1 cellular context compared by ENCODE assay signal in the genomic region with DNA sequence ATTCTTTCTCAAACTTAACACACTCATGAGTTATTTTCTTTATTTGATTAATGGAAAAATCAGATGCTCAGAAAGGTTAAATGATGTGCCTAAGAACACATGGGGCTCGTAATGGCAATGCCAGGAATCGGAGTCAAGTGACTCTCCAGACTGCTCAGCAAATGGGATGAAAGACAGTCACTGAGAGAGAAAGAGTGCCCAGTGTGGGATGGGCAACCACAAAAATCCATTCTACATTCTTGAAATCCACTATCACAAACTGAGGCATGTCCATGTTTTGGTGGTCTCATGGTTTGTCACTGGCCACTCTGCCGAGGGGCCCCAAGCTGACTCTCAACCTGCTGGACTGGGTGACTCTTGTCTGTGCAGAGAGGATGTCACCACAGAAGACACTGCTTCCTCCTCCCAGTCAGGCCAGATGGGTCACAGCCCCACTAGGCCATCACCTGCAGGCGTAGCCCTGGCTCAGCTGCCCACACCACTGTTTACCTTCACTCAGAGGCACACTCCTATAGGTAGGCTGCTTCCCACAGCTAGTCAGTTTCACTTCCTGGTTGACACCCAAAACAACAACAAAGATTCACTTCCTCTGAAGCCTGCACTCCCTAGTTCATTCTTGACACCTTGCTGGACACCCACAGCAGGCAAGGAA.
TF ChIP-seq lines count a peak whose summit lies in the region.

No MANE protein-coding gene starts in this region.

TF ChIP-seq in GM12878, 131 proteins besides CTCF, POLR2A, EP300 and RAD21 (continued from another document and continues in another):
- TF ChIP-seq RFX5 (IDR thresholded peaks at IDR 0.05; ENCODE audit: low read depth, low read length) = no peak
- TF ChIP-seq WRNIP1 (IDR thresholded peaks at IDR 0.05; ENCODE audit: borderline replicate concordance, low read depth, low read length) = no peak
- peak; percentile 70; the same call in 1 of the 2 replicates for TF ChIP-seq HDGF (IDR thresholded peaks at IDR 0.05)
- TF ChIP-seq ZNF384 (IDR thresholded peaks at IDR 0.05; ENCODE audit: borderline replicate concordance, low read depth, low read length) = no peak
- no peak for TF ChIP-seq SUPT20H (IDR thresholded peaks at IDR 0.05; ENCODE audit: borderline replicate concordance, control insufficient read depth, low read depth, low read length)
- no peak for TF ChIP-seq CBX5 (IDR thresholded peaks at IDR 0.05; ENCODE audit: low read depth)
- no peak for TF ChIP-seq MAX (IDR thresholded peaks at IDR 0.05; ENCODE audit: low read depth, low read length)
- 0 out of 2 replicates have a peak, but pooled peaks have one; percentile 19 for TF ChIP-seq ZNF217 (IDR thresholded peaks at IDR 0.05)
- no peak for TF ChIP-seq JUND (IDR thresholded peaks at IDR 0.05; ENCODE audit: low read depth, low read length)
- no peak for TF ChIP-seq TCF3 (IDR thresholded peaks at IDR 0.05; ENCODE audit: borderline replicate concordance, insufficient read depth, low read depth, low read length)
- peak; percentile 37; the same call in 1 of the 2 replicates for TF ChIP-seq DPF2 (IDR thresholded peaks at IDR 0.05)
- TF ChIP-seq IKZF2 (IDR thresholded peaks at IDR 0.05) = peak in 1 of 2 experiments; percentile 53; a peak in 2 of 4 replicates
- TF ChIP-seq NR2C2 (IDR thresholded peaks at IDR 0.05; ENCODE audit: borderline replicate concordance, control insufficient read depth, insufficient read length, low read depth) = no peak
- no peak for TF ChIP-seq E4F1 (IDR thresholded peaks at IDR 0.05; ENCODE audit: borderline replicate concordance, partially characterized antibody)
- no peak for TF ChIP-seq PAX8 (IDR thresholded peaks at IDR 0.05)
- TF ChIP-seq NBN (IDR thresholded peaks at IDR 0.05) = 0 out of 2 replicates have a peak, but pooled peaks have one; percentile 38
- no peak for TF ChIP-seq POU2F2 (IDR thresholded peaks at IDR 0.05; ENCODE audit: borderline replicate concordance, low read depth, low read length)
- no peak for TF ChIP-seq EZH2 (IDR thresholded peaks at IDR 0.05; ENCODE audit: borderline replicate concordance, control insufficient read depth, low read depth, low read length)
- TF ChIP-seq, protein P1, sequence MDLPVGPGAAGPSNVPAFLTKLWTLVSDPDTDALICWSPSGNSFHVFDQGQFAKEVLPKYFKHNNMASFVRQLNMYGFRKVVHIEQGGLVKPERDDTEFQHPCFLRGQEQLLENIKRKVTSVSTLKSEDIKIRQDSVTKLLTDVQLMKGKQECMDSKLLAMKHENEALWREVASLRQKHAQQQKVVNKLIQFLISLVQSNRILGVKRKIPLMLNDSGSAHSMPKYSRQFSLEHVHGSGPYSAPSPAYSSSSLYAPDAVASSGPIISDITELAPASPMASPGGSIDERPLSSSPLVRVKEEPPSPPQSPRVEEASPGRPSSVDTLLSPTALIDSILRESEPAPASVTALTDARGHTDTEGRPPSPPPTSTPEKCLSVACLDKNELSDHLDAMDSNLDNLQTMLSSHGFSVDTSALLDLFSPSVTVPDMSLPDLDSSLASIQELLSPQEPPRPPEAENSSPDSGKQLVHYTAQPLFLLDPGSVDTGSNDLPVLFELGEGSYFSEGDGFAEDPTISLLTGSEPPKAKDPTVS (IDR thresholded peaks at IDR 0.05; ENCODE audit: low read depth, low read length) = no peak
- TF ChIP-seq MYB (IDR thresholded peaks at IDR 0.05; ENCODE audit: borderline replicate concordance, low read depth, low read length) = no peak
- TF ChIP-seq IKZF1 (conservative IDR thresholded peaks at IDR 0.05) = peak; percentile 58
- peak; percentile 11 for TF ChIP-seq SP1 (IDR thresholded peaks at IDR 0.05; ENCODE audit: low read depth, low read length)
- TF ChIP-seq ZNF207 (IDR thresholded peaks at IDR 0.05; ENCODE audit: borderline replicate concordance) = no peak
- no peak for TF ChIP-seq MEF2A (IDR thresholded peaks at IDR 0.05; ENCODE audit: insufficient read depth, low read depth, low read length)
- TF ChIP-seq ZNF687 (IDR thresholded peaks at IDR 0.05) = peak; percentile 66
- TF ChIP-seq CHD1 (IDR thresholded peaks at IDR 0.05; ENCODE audit: low read depth, low read length) = no peak
- TF ChIP-seq NFYA (IDR thresholded peaks at IDR 0.05; ENCODE audit: borderline replicate concordance, low read depth, low read length) = no peak
- no peak for TF ChIP-seq CUX1 (IDR thresholded peaks at IDR 0.05; ENCODE audit: insufficient replicate concordance, low read depth, low read length)
- no peak for TF ChIP-seq PKNOX1 (IDR thresholded peaks at IDR 0.05)
- TF ChIP-seq SMARCA5 (IDR thresholded peaks at IDR 0.05) = no peak
- TF ChIP-seq ZNF622 (IDR thresholded peaks at IDR 0.05) = no peak
- TF ChIP-seq, protein P2, sequence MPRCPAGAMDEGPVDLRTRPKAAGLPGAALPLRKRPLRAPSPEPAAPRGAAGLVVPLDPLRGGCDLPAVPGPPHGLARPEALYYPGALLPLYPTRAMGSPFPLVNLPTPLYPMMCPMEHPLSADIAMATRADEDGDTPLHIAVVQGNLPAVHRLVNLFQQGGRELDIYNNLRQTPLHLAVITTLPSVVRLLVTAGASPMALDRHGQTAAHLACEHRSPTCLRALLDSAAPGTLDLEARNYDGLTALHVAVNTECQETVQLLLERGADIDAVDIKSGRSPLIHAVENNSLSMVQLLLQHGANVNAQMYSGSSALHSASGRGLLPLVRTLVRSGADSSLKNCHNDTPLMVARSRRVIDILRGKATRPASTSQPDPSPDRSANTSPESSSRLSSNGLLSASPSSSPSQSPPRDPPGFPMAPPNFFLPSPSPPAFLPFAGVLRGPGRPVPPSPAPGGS (IDR thresholded peaks at IDR 0.05; ENCODE audit: borderline replicate concordance, insufficient read depth, low read depth, low read length, poor library complexity, severe bottlenecking) = no peak
- TF ChIP-seq BCLAF1 (IDR thresholded peaks at IDR 0.05) = no peak
- peak; percentile 30; the same call in 1 of the 2 replicates for TF ChIP-seq ATF7 (IDR thresholded peaks at IDR 0.05; ENCODE audit: low read depth)
- TF ChIP-seq IRF4 (IDR thresholded peaks at IDR 0.05; ENCODE audit: low read depth, low read length) = peak; percentile 46; the same call in 1 of the 2 replicates
- no peak for TF ChIP-seq POLR2AphosphoS5 (IDR thresholded peaks at IDR 0.05; ENCODE audit: low read length)
- no peak for TF ChIP-seq SREBF2 (IDR thresholded peaks at IDR 0.05; ENCODE audit: low read length)
- TF ChIP-seq HCFC1 (IDR thresholded peaks at IDR 0.05; ENCODE audit: low read length) = no peak
- TF ChIP-seq ZNF24 (IDR thresholded peaks at IDR 0.05) = no peak
- TF ChIP-seq EED (IDR thresholded peaks at IDR 0.05; ENCODE audit: low read depth) = no peak
- no peak for TF ChIP-seq ASH2L (IDR thresholded peaks at IDR 0.05; ENCODE audit: borderline replicate concordance, low read depth)
- no peak for TF ChIP-seq SUZ12 (IDR thresholded peaks at IDR 0.05; ENCODE audit: unreplicated experiment)
